In genomic region chr12:2553388-2554126, GRCh38 we compare ENCODE assay signal across 17 cellular contexts.
"Had no signal": no experiment of that assay in that cellular context is flagged by ENCODE, and none has a peak within 500 bp of the region (broad histone marks: within the 10 kb centered on the region; RNA-seq: fewer than 3 reads in every experiment).

No MANE protein-coding gene starts in this region.

- H3K4me1 ChIP-seq: SJCRH30, thyroid gland had no signal

- H3K9me3 Mint-ChIP-seq: activated CD4-positive, alpha-beta T cell treated with anti-CD3 and anti-CD28 coated beads, Interleukin-2, amount 10 ng/mL, durations not matched to agents 24 days and 14 days; activated naive CD8-positive, alpha-beta T cell treated with anti-CD3 and anti-CD28 coated beads, Interleukin-2, amount 10 ng/mL, durations not matched to agents 7 days and 5 days; stimulated activated naive B cell treated with anti-CD40 and anti-IgM and Interleukin-4, amounts not matched to agents 10 μg/mL and 1 μg/mL and 100 μg/mL, for 72 hours had no signal

- H3K27ac Mint-ChIP-seq: activated CD4-positive, alpha-beta T cell treated with anti-CD3 and anti-CD28 coated beads, Interleukin-2, amount 10 ng/mL, durations not matched to agents 24 days and 14 days; activated CD8-positive, alpha-beta T cell treated with anti-CD3 and anti-CD28 coated beads, Interleukin-2, amount 10 ng/mL, durations not matched to agents 7 days and 5 days; activated naive CD8-positive, alpha-beta T cell treated with anti-CD3 and anti-CD28 coated beads, Interleukin-2, amount 10 ng/mL, durations not matched to agents 7 days and 5 days; naive B cell; stimulated activated naive B cell treated with anti-CD40 and anti-IgM and Interleukin-4, amounts not matched to agents 10 μg/mL and 1 μg/mL and 100 μg/mL, for 72 hours; T-helper 17 cell had no signal

- H3K4me3 ChIP-seq: esophagus muscularis mucosa, SJCRH30, thyroid gland had no signal

- ATAC-seq: activated CD8-positive, alpha-beta T cell treated with anti-CD3 and anti-CD28 coated beads, Interleukin-2, amount 10 ng/mL, durations not matched to agents 7 days and 5 days; left colon; stimulated activated naive B cell treated with anti-CD40 and anti-IgM and Interleukin-4, amounts not matched to agents 10 μg/mL and 1 μg/mL and 100 μg/mL, for 72 hours; T-helper 17 cell had no signal

- H3K27ac ChIP-seq: esophagus muscularis mucosa, SJCRH30, thyroid gland had no signal

- H3K9me3 ChIP-seq: esophagus muscularis mucosa, SJCRH30, thyroid gland had no signal

- H3K36me3 Mint-ChIP-seq: activated naive CD8-positive, alpha-beta T cell treated with anti-CD3 and anti-CD28 coated beads, Interleukin-2, amount 10 ng/mL, durations not matched to agents 7 days and 5 days; naive B cell; stimulated activated naive B cell treated with anti-CD40 and anti-IgM and Interleukin-4, amounts not matched to agents 10 μg/mL and 1 μg/mL and 100 μg/mL, for 72 hours had no signal

- DNase-seq: activated CD4-positive, alpha-beta T cell treated with anti-CD3 and anti-CD28 coated beads, Interleukin-2, amount 10 ng/mL, durations not matched to agents 24 days and 14 days; activated CD4-positive, CD25-positive, alpha-beta regulatory T cell; activated CD8-positive, alpha-beta memory T cell treated with anti-CD3 and anti-CD28 coated beads, Interleukin-2, amount 50 U/mL, for 4 hours; activated CD8-positive, alpha-beta T cell treated with anti-CD3 and anti-CD28 coated beads, Interleukin-2, amount 10 ng/mL, durations not matched to agents 7 days and 5 days; activated naive CD8-positive, alpha-beta T cell treated with anti-CD3 and anti-CD28 coated beads, Interleukin-2, amount 10 ng/mL, durations not matched to agents 7 days and 5 days; foreskin fibroblast; glutamatergic neuron; left colon; mammary epithelial cell; naive B cell; retina; SJCRH30; stimulated activated CD4-positive, alpha-beta T cell treated with anti-CD3 and anti-CD28 coated beads, Interleukin-4, amount 100 ng/mL, for 1 hour; stimulated activated naive B cell treated with anti-CD40 and anti-IgM and Interleukin-4, amounts not matched to agents 10 μg/mL and 1 μg/mL and 100 μg/mL, for 72 hours; T-helper 17 cell; thyroid gland had no signal

- H3K27me3 ChIP-seq: esophagus muscularis mucosa, thyroid gland had no signal

- H3K4me1 Mint-ChIP-seq: activated CD4-positive, alpha-beta T cell treated with anti-CD3 and anti-CD28 coated beads, Interleukin-2, amount 10 ng/mL, durations not matched to agents 24 days and 14 days; activated naive CD8-positive, alpha-beta T cell treated with anti-CD3 and anti-CD28 coated beads, Interleukin-2, amount 10 ng/mL, durations not matched to agents 7 days and 5 days; naive B cell; stimulated activated naive B cell treated with anti-CD40 and anti-IgM and Interleukin-4, amounts not matched to agents 10 μg/mL and 1 μg/mL and 100 μg/mL, for 72 hours had no signal

- H3K4me3 Mint-ChIP-seq: activated CD4-positive, alpha-beta T cell treated with anti-CD3 and anti-CD28 coated beads, Interleukin-2, amount 10 ng/mL, durations not matched to agents 24 days and 14 days; activated CD8-positive, alpha-beta T cell treated with anti-CD3 and anti-CD28 coated beads, Interleukin-2, amount 10 ng/mL, durations not matched to agents 7 days and 5 days; activated naive CD8-positive, alpha-beta T cell treated with anti-CD3 and anti-CD28 coated beads, Interleukin-2, amount 10 ng/mL, durations not matched to agents 7 days and 5 days; naive B cell; stimulated activated naive B cell treated with anti-CD40 and anti-IgM and Interleukin-4, amounts not matched to agents 10 μg/mL and 1 μg/mL and 100 μg/mL, for 72 hours; T-helper 17 cell had no signal

- H3K36me3 ChIP-seq: SJCRH30, thyroid gland had no signal
